27 cellular contexts compared by ENCODE assay signal in the genomic region with DNA sequence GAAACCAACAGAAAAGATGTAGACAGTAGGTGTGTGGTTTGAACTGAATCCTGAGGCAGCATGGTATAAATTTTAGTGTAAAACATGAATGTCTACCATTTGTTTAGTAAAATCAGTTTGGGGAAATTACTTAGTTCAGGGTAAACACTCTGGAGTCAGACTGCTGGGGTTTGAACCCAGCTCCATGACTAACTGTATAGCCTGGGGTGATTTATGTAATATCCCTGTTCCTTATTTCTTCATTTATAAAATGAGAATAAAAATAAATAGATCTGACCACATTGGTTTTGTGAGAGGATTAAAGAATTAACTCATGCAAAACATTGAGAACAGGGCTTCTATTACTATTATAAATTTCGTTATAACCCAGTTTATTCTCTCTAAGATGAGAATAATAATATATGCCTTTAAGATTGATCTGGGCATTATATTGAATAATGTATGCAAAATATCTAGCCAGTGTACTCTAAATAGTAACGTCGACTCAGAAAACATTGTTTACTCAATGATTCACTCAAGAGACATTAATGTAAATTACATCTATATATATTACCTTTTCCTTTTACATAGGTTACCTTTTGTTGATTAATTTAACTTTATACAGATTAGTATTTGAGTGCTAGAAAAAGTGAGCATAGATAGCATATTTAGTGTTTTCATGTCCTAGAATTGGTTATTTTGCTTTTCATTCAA.
"Had no signal": no experiment of that assay in that cellular context is flagged by ENCODE, and none has a peak within 500 bp of the region (broad histone marks: within the 10 kb centered on the region; RNA-seq: fewer than 3 reads in every experiment).

No MANE protein-coding gene starts in this region.

- H3K27ac Mint-ChIP-seq: activated naive CD8-positive, alpha-beta T cell; activated T-cell treated with anti-CD3 and anti-CD28 coated beads, Interleukin-2, amount 50 U/mL, for 24 hours; activated T-helper 17 cell treated with anti-CD3 and anti-CD28 coated beads, Interleukin-2, amount 50 U/mL, for 72 hours; nephron; stimulated activated naive CD8-positive, alpha-beta T cell treated with anti-CD3 and anti-CD28 coated beads, Interleukin-15, Interleukin-2, amounts not matched to agents 100 ng/mL and 50 ng/mL, for 24 hours had no signal

- H3K27me3 ChIP-seq: cardiac muscle cell, hepatocyte, neutrophil, pancreas, thyroid gland, upper lobe of right lung had no signal

- H3K27me3 Mint-ChIP-seq: activated T-cell treated with anti-CD3 and anti-CD28 coated beads, Interleukin-2, amount 50 U/mL, for 24 hours; stimulated activated naive CD8-positive, alpha-beta T cell treated with anti-CD3 and anti-CD28 coated beads, Interleukin-15, Interleukin-2, amounts not matched to agents 100 ng/mL and 50 ng/mL, for 24 hours had no signal

- H3K4me1 ChIP-seq: upper lobe of right lung had no signal

- H3K4me2 ChIP-seq: hepatocyte had no signal

- H3K4me3 Mint-ChIP-seq: activated naive CD8-positive, alpha-beta T cell; activated T-cell treated with anti-CD3 and anti-CD28 coated beads, Interleukin-2, amount 50 U/mL, for 24 hours; activated T-helper 17 cell treated with anti-CD3 and anti-CD28 coated beads, Interleukin-2, amount 50 U/mL, for 72 hours; nephron; stimulated activated naive CD8-positive, alpha-beta T cell treated with anti-CD3 and anti-CD28 coated beads, Interleukin-15, Interleukin-2, amounts not matched to agents 100 ng/mL and 50 ng/mL, for 24 hours had no signal

- H3K27ac ChIP-seq: cardiac muscle cell, hepatocyte, neutrophil, pancreas, thyroid gland, upper lobe of right lung, WERI-Rb-1 had no signal

- DNase-seq: activated CD4-positive, alpha-beta T cell treated with anti-CD3 and anti-CD28 coated beads, Interleukin-2, amount 50 U/mL, for 1 hour; activated CD4-positive, CD25-positive, alpha-beta regulatory T cell treated with anti-CD3 and anti-CD28 coated beads, Interleukin-2, amount 50 U/mL, for 72 hours; activated naive CD4-positive, alpha-beta T cell; activated T-cell treated with anti-CD3 and anti-CD28 coated beads, Interleukin-2, amount 50 U/mL, for 24 hours; amniotic stem cell; glutamatergic neuron; islet precursor cell; left cardiac atrium; mesenchymal stem cell; pancreas; right cardiac atrium; stimulated activated CD4-positive, alpha-beta T cell treated with anti-CD3 and anti-CD28 coated beads, Interleukin-12 subunit alpha, Interleukin-12 subunit beta, amount 100 ng/mL, for 4 hours; stimulated activated CD4-positive, alpha-beta T cell treated with anti-CD3 and anti-CD28 coated beads, Interleukin-1b, Interleukin-23, amount 100 ng/mL, for 48 hours; substantia nigra; T-helper 1 cell; thyroid gland; upper lobe of right lung; WERI-Rb-1 had no signal

- FAIRE-seq: endometrium, TTC549 had no signal

- H3K4me1 Mint-ChIP-seq: activated T-helper 17 cell treated with anti-CD3 and anti-CD28 coated beads, Interleukin-2, amount 50 U/mL, for 72 hours had no signal

- ATAC-seq: activated T-helper 17 cell treated with anti-CD3 and anti-CD28 coated beads, Interleukin-2, amount 50 U/mL, for 72 hours; left cardiac atrium; pancreas; right cardiac atrium; upper lobe of right lung had no signal

- H3K4me3 ChIP-seq: cardiac muscle cell, hepatocyte, pancreas, thyroid gland, upper lobe of right lung had no signal

- H2AFZ ChIP-seq: hepatocyte had no signal

- H3K9me3 Mint-ChIP-seq: activated T-cell treated with anti-CD3 and anti-CD28 coated beads, Interleukin-2, amount 50 U/mL, for 24 hours; nephron had no signal

- H3K36me3 ChIP-seq: cardiac muscle cell, neutrophil, pancreas, thyroid gland, upper lobe of right lung, WERI-Rb-1 had no signal

- H3K9me3 ChIP-seq: neutrophil, pancreas, thyroid gland, upper lobe of right lung had no signal

- H3K36me3 Mint-ChIP-seq: activated naive CD8-positive, alpha-beta T cell had no signal
